Comparison of ENCODE assay signal across 22 cellular contexts in genomic region chr3:52026016-52026415, GRCh38. TPM values are rescaled to one million over a fixed set of nuclear protein-coding genes. Genes with fewer than 3 reads are reported as not detected.
DNase-seq lines count a peak whose midpoint lies in the region; ATAC-seq and TF ChIP-seq lines count a peak whose summit lies in the region.
"Had no signal": no experiment of that assay in that cellular context is flagged by ENCODE, and none has a peak within 500 bp of the region (broad histone marks: within the 10 kb centered on the region; RNA-seq: fewer than 3 reads in every experiment).

No MANE protein-coding gene starts in this region.

- H3K27ac ChIP-seq in RWPE1, result peak overlapping the region; percentile 30; the same call in 1 of the 2 replicates
- H3K27ac ChIP-seq: 22Rv1, foreskin keratinocyte had no signal

- ATAC-seq in left ventricle myocardium superior (peak; percentile 9), omental fat pad (ENCODE audit: low FRiP score) (no peak)
- ATAC-seq in stimulated activated effector memory CD8-positive, alpha-beta T cell treated with anti-CD3 and anti-CD28 coated beads, Interleukin-12 subunit alpha, Interleukin-12 subunit beta, amount 100 ng/mL, for 72 hours, result no peak
- ATAC-seq: foreskin keratinocyte, K562 had no signal

- TF ChIP-seq CTCF in RWPE1 (conservative IDR thresholded peaks at IDR 0.05; ENCODE audit: low read depth) (no peak), GM13976 (IDR thresholded peaks at IDR 0.05; ENCODE audit: borderline replicate concordance, control extremely low read depth, extremely low read depth, insufficient read depth, missing control alignments) (no peak), omental fat pad (IDR thresholded peaks at IDR 0.05) (no peak)

- no peaks in the 10 kb centered on the region for H3K36me3 Mint-ChIP-seq in stimulated activated effector memory CD8-positive, alpha-beta T cell treated with anti-CD3 and anti-CD28 coated beads, Interleukin-12 subunit alpha, Interleukin-12 subunit beta, amount 100 ng/mL, for 72 hours
- H3K36me3 Mint-ChIP-seq: naive B cell had no signal

- H3K4me1 Mint-ChIP-seq in stimulated activated effector memory CD8-positive, alpha-beta T cell treated with anti-CD3 and anti-CD28 coated beads, Interleukin-12 subunit alpha, Interleukin-12 subunit beta, amount 100 ng/mL, for 72 hours, result peaks cover 17% of the 10 kb centered on the region
- H3K4me1 Mint-ChIP-seq: activated CD4-positive, alpha-beta memory T cell treated with anti-CD3 and anti-CD28 coated beads, Interleukin-2, amount 10 ng/mL, durations not matched to agents 7 days and 5 days had no signal

- H3K27ac Mint-ChIP-seq in stimulated activated effector memory CD8-positive, alpha-beta T cell treated with anti-CD3 and anti-CD28 coated beads, Interleukin-12 subunit alpha, Interleukin-12 subunit beta, amount 100 ng/mL, for 72 hours, result peak overlapping the region; percentile 2
- H3K27ac Mint-ChIP-seq: activated CD4-positive, alpha-beta memory T cell treated with anti-CD3 and anti-CD28 coated beads, Interleukin-2, amount 10 ng/mL, durations not matched to agents 7 days and 5 days; progenitor cell of endocrine pancreas had no signal

- CTCF ChIA-PET in RWPE1 (lab: Yijun Ruan, JAX), result no interaction called here
- CTCF ChIA-PET in HEK293T (lab: Yijun Ruan, JAX), result no interaction called here

- H3K9me3 Mint-ChIP-seq in stimulated activated effector memory CD8-positive, alpha-beta T cell treated with anti-CD3 and anti-CD28 coated beads, Interleukin-12 subunit alpha, Interleukin-12 subunit beta, amount 100 ng/mL, for 72 hours, result no peaks in the 10 kb centered on the region
- H3K9me3 Mint-ChIP-seq: activated CD4-positive, alpha-beta memory T cell treated with anti-CD3 and anti-CD28 coated beads, Interleukin-2, amount 10 ng/mL, durations not matched to agents 7 days and 5 days; naive B cell had no signal

- POLR2A ChIA-PET in RWPE1 (lab: Yijun Ruan, JAX; ENCODE audit: low non-redundant PET) (no interaction called here), HEK293T (lab: Yijun Ruan, JAX) (no interaction called here)

- DNase-seq in NCI-H1092 treated with DMSO at 0.1 percent for 48 hours (lab: John Stamatoyannopoulos, UW) (peak; percentile 10), NCI-H1092 (lab: John Stamatoyannopoulos, UW) (no peak), RWPE1 (ENCODE audit: low spot score) (no peak), left ventricle myocardium superior (peak; percentile 58), GM13976 (ENCODE audit: low spot score) (no peak), HEK293T (ENCODE audit: extremely low spot score) (no peak), omental fat pad (ENCODE audit: low spot score) (no peak)
- no peak for DNase-seq in stimulated activated effector memory CD8-positive, alpha-beta T cell treated with anti-CD3 and anti-CD28 coated beads, Interleukin-12 subunit alpha, Interleukin-12 subunit beta, amount 100 ng/mL, for 72 hours (ENCODE audit: low spot score in 2 of 2)
- DNase-seq: activated CD4-positive, alpha-beta memory T cell treated with anti-CD3 and anti-CD28 coated beads, Interleukin-2, amount 10 ng/mL, durations not matched to agents 7 days and 5 days; activated naive CD4-positive, alpha-beta T cell; activated T-cell treated with anti-CD3 and anti-CD28 coated beads, Interleukin-2, amount 50 U/mL, for 1 hour; amniotic stem cell; central memory CD4-positive, alpha-beta T cell; erythroblast; foreskin keratinocyte; GF-D8; mesenchymal stem cell; naive B cell; NCI-H187 treated with DMSO at 0.1 percent for 48 hours had no signal

- intact Hi-C loops in left ventricle myocardium superior (cut with micrococcal nuclease), result no loop called here

- in situ Hi-C loops in GM13976 (cut with MboI; ENCODE audit: low sequenced_read_pairs, unreplicated experiment), result no loop called here

- no peak overlapping the region for H3K4me3 Mint-ChIP-seq in stimulated activated effector memory CD8-positive, alpha-beta T cell treated with anti-CD3 and anti-CD28 coated beads, Interleukin-12 subunit alpha, Interleukin-12 subunit beta, amount 100 ng/mL, for 72 hours
- H3K4me3 Mint-ChIP-seq: activated CD4-positive, alpha-beta memory T cell treated with anti-CD3 and anti-CD28 coated beads, Interleukin-2, amount 10 ng/mL, durations not matched to agents 7 days and 5 days had no signal

TF ChIP-seq in HEK293T, 16 proteins besides CTCF, POLR2A, EP300 and RAD21:
- TF ChIP-seq LEF1 (IDR thresholded peaks at IDR 0.05; ENCODE audit: borderline replicate concordance), result no peak
- no peak for TF ChIP-seq HDGF (IDR thresholded peaks at IDR 0.05; ENCODE audit: borderline replicate concordance)
- no peak for TF ChIP-seq ARNT (IDR thresholded peaks at IDR 0.05)
- TF ChIP-seq FOXM1 (IDR thresholded peaks at IDR 0.05; ENCODE audit: borderline replicate concordance), result no peak
- TF ChIP-seq TARDBP (IDR thresholded peaks at IDR 0.05), result no peak
- TF ChIP-seq CTBP1 (IDR thresholded peaks at IDR 0.05; ENCODE audit: borderline replicate concordance), result no peak
- TF ChIP-seq, protein P1, sequence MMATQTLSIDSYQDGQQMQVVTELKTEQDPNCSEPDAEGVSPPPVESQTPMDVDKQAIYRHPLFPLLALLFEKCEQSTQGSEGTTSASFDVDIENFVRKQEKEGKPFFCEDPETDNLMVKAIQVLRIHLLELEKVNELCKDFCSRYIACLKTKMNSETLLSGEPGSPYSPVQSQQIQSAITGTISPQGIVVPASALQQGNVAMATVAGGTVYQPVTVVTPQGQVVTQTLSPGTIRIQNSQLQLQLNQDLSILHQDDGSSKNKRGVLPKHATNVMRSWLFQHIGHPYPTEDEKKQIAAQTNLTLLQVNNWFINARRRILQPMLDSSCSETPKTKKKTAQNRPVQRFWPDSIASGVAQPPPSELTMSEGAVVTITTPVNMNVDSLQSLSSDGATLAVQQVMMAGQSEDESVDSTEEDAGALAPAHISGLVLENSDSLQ (IDR thresholded peaks at IDR 0.05), result no peak
- no peak for TF ChIP-seq SUZ12 (IDR thresholded peaks at IDR 0.05)
- no peak for TF ChIP-seq NFRKB (IDR thresholded peaks at IDR 0.05)
- TF ChIP-seq SP1 (IDR thresholded peaks at IDR 0.05), result no peak
- no peak for TF ChIP-seq L3MBTL2 (conservative IDR thresholded peaks at IDR 0.05)
- no peak for TF ChIP-seq ZNF384 (IDR thresholded peaks at IDR 0.05)
- no peak for TF ChIP-seq FOXA1 (IDR thresholded peaks at IDR 0.05)
TF ChIP-seq in HEK293T: peak in this region for 0.

RNA-seq across cellular contexts. Expression of gene RPL29, which starts 30.3 kb away (rescaled TPM):
- total RNA-seq in left ventricle myocardium superior (663 TPM), omental fat pad (1,000 to 10,000 TPM; 1,723 to 2,189 (median 1,972) TPM)

RNA-seq across cellular contexts. Expression of gene DUSP7, which starts 30.4 kb away (rescaled TPM):
- total RNA-seq in left ventricle myocardium superior (25.2 TPM), omental fat pad (10 to 100 TPM in 3 of 4 donors, 1 to 10 TPM in 1; 5.5 to 22.2 (median 16.8) TPM)

RNA-seq across cellular contexts. Expression of gene ACY1, which starts 42.7 kb away (rescaled TPM):
- 18.5 TPM for total RNA-seq in left ventricle myocardium superior
- total RNA-seq in omental fat pad, result 10 to 100 TPM; 34.0 to 57.7 (median 52.1) TPM

RNA-seq across cellular contexts. Expression of gene ABHD14A, which starts 51.2 kb away (rescaled TPM):
- total RNA-seq in left ventricle myocardium superior (27.0 TPM), omental fat pad (10 to 100 TPM; 19.0 to 53.4 (median 24.5) TPM)

RNA-seq across cellular contexts. Expression of gene ABHD14B, which starts 52.2 kb away (rescaled TPM):
- total RNA-seq in left ventricle myocardium superior (13.1 TPM), omental fat pad (10 to 100 TPM; 57.3 to 87.1 (median 80.9) TPM)

Comparison
In these comparisons a context has a peak if more than half of its experiments do, and no peak if none do; other contexts are left out.
1. DNase-seq: peak in NCI-H1092 treated with DMSO at 0.1 percent for 48 hours (single experiment) and left ventricle myocardium superior (single experiment); none in NCI-H1092 (single experiment), RWPE1 (single experiment), stimulated activated effector memory CD8-positive, alpha-beta T cell treated with anti-CD3 and anti-CD28 coated beads, Interleukin-12 subunit alpha, Interleukin-12 subunit beta, amount 100 ng/mL, for 72 hours (0 of 2), GM13976 (single experiment), HEK293T (single experiment) and omental fat pad (single experiment).